In genomic region chr6:168490757-168491156, GRCh38 we compare ENCODE assay signal across 33 cellular contexts. TPM values are rescaled to one million over a fixed set of nuclear protein-coding genes. Genes with fewer than 3 reads are reported as not detected.
"Had no signal": no experiment of that assay in that cellular context is flagged by ENCODE, and none has a peak within 500 bp of the region (broad histone marks: within the 10 kb centered on the region; RNA-seq: fewer than 3 reads in every experiment).

No MANE protein-coding gene starts in this region.

- H3K4me3 ChIP-seq: adrenal gland, ascending aorta, body of pancreas, breast epithelium, cardiac muscle cell had no signal

- H3K36me3 ChIP-seq: adrenal gland, ascending aorta, brain microvascular endothelial cell, breast epithelium, cardiac muscle cell had no signal

- H3K27ac ChIP-seq: adrenal gland, ascending aorta, body of pancreas, brain microvascular endothelial cell, breast epithelium, cardiac muscle cell had no signal

- H3K9me3 ChIP-seq: adrenal gland, ascending aorta, body of pancreas, breast epithelium had no signal

- H3K27me3 ChIP-seq: adrenal gland, ascending aorta, body of pancreas, brain microvascular endothelial cell, breast epithelium, cardiac muscle cell had no signal

- H3K4me1 ChIP-seq: adrenal gland, body of pancreas, breast epithelium had no signal

- DNase-seq: activated effector memory CD4-positive, alpha-beta T cell treated with anti-CD3 and anti-CD28 coated beads, Interleukin-2, amount 50 U/mL, for 16 hours; activated effector memory CD4-positive, alpha-beta T cell treated with Interleukin-2 at 50 U/mL for 16 hours; activated gamma-delta T cell; activated gamma-delta T cell treated with Interleukin-2 at 50 U/mL for 16 hours; activated naive CD4-positive, alpha-beta T cell; activated naive CD4-positive, alpha-beta T cell treated with anti-CD3 and anti-CD28 coated beads for 36 hours; activated naive CD4-positive, alpha-beta T cell treated with anti-CD3 and anti-CD28 coated beads, Interleukin-2, amount 10 ng/mL, durations not matched to agents 7 days and 5 days; activated naive CD4-positive, alpha-beta T cell treated with anti-CD3 and anti-CD28 coated beads, Interleukin-2, amount 50 U/mL, for 16 hours; activated naive CD4-positive, alpha-beta T cell treated with Interleukin-2 at 50 U/mL for 16 hours; activated naive CD8-positive, alpha-beta T cell treated with anti-CD3 and anti-CD28 coated beads for 36 hours; activated naive CD8-positive, alpha-beta T cell treated with anti-CD3 and anti-CD28 coated beads, Interleukin-2, amount 10 ng/mL, durations not matched to agents 7 days and 5 days; activated naive CD8-positive, alpha-beta T cell treated with anti-CD3 and anti-CD28 coated beads, Interleukin-2, amount 50 U/mL, for 24 hours; activated T-cell treated with anti-CD3 and anti-CD28 coated beads, Interleukin-2, amount 50 U/mL, for 1 hour; activated T-cell treated with anti-CD3 and anti-CD28 coated beads, Interleukin-2, amount 50 U/mL, for 24 hours; activated T-cell treated with anti-CD3 and anti-CD28 coated beads, Interleukin-2, amount 50 U/mL, for 4 hours; activated T-cell treated with anti-CD3 and anti-CD28 coated beads, Interleukin-2, amount 50 U/mL, for 48 hours; activated T-cell treated with anti-CD3 and anti-CD28 coated beads, Interleukin-2, amount 50 U/mL, for 72 hours; adrenal gland; amniotic stem cell; amygdala; anterior cingulate cortex; body of pancreas; brain microvascular endothelial cell; caudate nucleus; central memory CD4-positive, alpha-beta T cell; cerebellar nuclear complex had no signal

- ATAC-seq: activated naive CD4-positive, alpha-beta T cell treated with anti-CD3 and anti-CD28 coated beads, Interleukin-2, amount 50 U/mL, for 72 hours; activated naive CD8-positive, alpha-beta T cell treated with anti-CD3 and anti-CD28 coated beads, Interleukin-2, amount 50 U/mL, for 24 hours; activated T-cell treated with anti-CD3 and anti-CD28 coated beads, Interleukin-2, amount 50 U/mL, for 4 hours; activated T-cell treated with anti-CD3 and anti-CD28 coated beads, Interleukin-2, amount 50 U/mL, for 72 hours; activated T-helper 17 cell treated with anti-CD3 and anti-CD28 coated beads, Interleukin-2, amount 50 U/mL, for 72 hours; body of pancreas had no signal

RNA-seq across cellular contexts. Expression of gene SMOC2, which starts 49.8 kb away (rescaled TPM):
- total RNA-seq: activated naive CD4-positive, alpha-beta T cell treated with anti-CD3 and anti-CD28 coated beads for 36 hours; activated naive CD4-positive, alpha-beta T cell treated with anti-CD3 and anti-CD28 coated beads, Interleukin-2, amount 50 U/mL, for 72 hours; activated naive CD8-positive, alpha-beta T cell treated with anti-CD3 and anti-CD28 coated beads for 36 hours; activated naive CD8-positive, alpha-beta T cell treated with anti-CD3 and anti-CD28 coated beads, Interleukin-2, amount 10 ng/mL, durations not matched to agents 7 days and 5 days; activated T-cell treated with anti-CD3 and anti-CD28 coated beads, Interleukin-2, amount 50 U/mL, for 72 hours; activated T-helper 1 cell treated with anti-CD3 and anti-CD28 coated beads, Interleukin-12 subunit alpha, Interleukin-12 subunit beta, Interleukin-2, Interleukin-4 antibody, amounts not matched to agents 30 ng/mL and 10 ng/mL and 1 ng/mL, durations not matched to agents 14 hours and 24 hours and 36 hours; activated T-helper 17 cell treated with anti-CD3 and anti-CD28 coated beads, Interleukin-2, amount 50 U/mL, for 72 hours; activated T-helper 2 cell treated with anti-CD3 and anti-CD28 coated beads, Interferon-gamma antibody, Interleukin-2, Interleukin-4, amounts not matched to agents 10 μg/mL and 5 μg/mL and 100 μg/mL, durations not matched to agents 14 hours and 24 hours and 36 hours had no signal
